Comparison of ENCODE assay signal across 1 cellular context in the genomic region with DNA sequence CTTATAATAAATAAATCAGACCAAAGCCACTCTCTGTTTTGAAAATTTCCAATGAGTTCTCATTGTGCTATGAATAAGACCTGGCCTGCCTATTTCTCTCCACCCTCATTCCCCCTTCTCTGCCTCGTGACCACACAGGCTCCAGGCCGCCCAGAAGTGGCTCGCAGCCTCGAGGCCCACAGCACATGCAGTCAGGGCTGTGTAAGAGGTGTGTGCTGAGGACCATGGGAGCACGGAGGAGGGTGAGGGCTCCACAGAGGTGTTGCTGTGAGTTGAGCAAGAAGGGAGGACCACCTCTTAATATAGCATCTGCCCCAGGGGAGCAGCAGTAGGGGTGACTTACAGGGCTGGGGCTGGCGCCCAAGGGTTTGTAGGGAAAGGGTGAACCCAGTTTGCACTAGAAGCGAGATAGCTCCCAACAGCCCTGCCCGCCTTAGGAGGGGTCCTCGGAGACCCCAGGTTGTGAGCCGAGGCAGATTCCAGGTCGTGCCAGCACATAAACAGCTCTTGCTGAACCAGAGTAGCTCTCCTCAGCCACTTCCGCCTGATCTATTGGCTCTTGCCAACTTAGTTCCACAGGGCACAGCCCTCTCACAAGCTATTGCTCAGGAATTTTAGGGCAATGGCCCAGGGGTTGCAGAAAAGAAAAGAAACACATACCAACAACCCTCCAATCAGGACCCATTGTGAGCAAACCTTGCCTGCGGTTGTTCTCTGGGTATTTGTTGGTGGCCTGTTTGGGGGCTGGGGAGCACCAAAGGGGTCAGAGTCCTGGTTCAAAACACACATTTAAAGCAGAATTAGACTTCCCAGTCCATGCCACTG.
TF ChIP-seq lines count a peak whose summit lies in the region.

No MANE protein-coding gene starts in this region.

TF ChIP-seq in IMR-90, 13 proteins besides CTCF, POLR2A, EP300 and RAD21 (continued from another document):
- TF ChIP-seq, protein P1, sequence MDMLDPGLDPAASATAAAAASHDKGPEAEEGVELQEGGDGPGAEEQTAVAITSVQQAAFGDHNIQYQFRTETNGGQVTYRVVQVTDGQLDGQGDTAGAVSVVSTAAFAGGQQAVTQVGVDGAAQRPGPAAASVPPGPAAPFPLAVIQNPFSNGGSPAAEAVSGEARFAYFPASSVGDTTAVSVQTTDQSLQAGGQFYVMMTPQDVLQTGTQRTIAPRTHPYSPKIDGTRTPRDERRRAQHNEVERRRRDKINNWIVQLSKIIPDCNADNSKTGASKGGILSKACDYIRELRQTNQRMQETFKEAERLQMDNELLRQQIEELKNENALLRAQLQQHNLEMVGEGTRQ (IDR thresholded peaks at IDR 0.05; ENCODE audit: low read depth, low read length) = no peak
- TF ChIP-seq CHD1 (IDR thresholded peaks at IDR 0.05; ENCODE audit: low read depth, low read length) (no peak), MXI1 (IDR thresholded peaks at IDR 0.05; ENCODE audit: borderline replicate concordance, low read depth, low read length) (no peak), MAZ (IDR thresholded peaks at IDR 0.05; ENCODE audit: borderline replicate concordance, low read depth, low read length) (no peak), RCOR1 (IDR thresholded peaks at IDR 0.05; ENCODE audit: insufficient replicate concordance, low read length) (no peak), CEBPB (IDR thresholded peaks at IDR 0.05; ENCODE audit: low read depth, low read length) (no peak), RFX5 (IDR thresholded peaks at IDR 0.05; ENCODE audit: low read depth, low read length) (no peak)
